1 cellular context compared by ENCODE assay signal in the genomic region with DNA sequence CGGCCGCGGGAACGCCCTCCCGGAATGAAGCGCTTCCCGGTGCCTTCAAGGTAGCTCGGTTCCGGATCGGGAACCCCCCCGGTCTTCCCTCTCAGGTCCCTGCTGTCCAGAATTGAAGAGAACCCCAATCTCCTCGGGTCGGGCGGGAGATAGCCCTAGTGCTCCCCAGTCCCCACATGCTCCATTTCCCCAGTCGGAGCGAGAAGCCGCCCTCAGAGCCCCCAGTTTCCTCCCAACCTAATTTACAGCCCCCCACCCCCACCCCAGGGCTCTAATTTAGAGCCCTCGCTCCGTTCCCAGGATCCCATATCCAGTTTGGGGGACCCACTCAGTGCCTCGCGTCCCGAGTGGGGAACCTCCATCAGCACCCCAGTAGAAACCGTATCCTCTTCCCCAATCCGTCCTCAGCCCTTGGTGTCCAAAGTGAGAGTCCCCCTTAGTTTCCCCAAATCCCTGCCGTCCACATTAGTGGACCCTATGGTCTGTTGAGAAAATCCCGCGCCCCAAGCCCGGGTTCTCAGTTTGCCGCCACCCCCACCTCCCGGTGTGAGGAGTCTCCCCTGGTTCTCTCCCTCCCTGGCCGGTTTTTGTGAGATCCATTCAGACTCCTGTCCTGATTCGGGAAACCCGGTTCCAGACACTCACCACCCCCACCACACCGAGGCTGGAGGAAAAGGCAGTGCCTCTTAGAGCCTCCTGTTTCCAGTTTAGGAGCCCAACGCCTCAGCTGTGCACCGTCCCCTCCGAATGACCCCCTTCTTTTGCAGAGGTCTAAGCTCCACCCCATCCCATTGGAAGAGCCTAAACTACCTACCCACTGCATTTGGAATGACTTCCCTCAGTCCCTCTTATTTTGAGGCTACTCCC.
TF ChIP-seq lines count a peak whose summit lies in the region.

No MANE protein-coding gene starts in this region.

TF ChIP-seq in HepG2, 621 proteins besides CTCF, POLR2A, EP300 and RAD21:
- TF ChIP-seq, protein P1, sequence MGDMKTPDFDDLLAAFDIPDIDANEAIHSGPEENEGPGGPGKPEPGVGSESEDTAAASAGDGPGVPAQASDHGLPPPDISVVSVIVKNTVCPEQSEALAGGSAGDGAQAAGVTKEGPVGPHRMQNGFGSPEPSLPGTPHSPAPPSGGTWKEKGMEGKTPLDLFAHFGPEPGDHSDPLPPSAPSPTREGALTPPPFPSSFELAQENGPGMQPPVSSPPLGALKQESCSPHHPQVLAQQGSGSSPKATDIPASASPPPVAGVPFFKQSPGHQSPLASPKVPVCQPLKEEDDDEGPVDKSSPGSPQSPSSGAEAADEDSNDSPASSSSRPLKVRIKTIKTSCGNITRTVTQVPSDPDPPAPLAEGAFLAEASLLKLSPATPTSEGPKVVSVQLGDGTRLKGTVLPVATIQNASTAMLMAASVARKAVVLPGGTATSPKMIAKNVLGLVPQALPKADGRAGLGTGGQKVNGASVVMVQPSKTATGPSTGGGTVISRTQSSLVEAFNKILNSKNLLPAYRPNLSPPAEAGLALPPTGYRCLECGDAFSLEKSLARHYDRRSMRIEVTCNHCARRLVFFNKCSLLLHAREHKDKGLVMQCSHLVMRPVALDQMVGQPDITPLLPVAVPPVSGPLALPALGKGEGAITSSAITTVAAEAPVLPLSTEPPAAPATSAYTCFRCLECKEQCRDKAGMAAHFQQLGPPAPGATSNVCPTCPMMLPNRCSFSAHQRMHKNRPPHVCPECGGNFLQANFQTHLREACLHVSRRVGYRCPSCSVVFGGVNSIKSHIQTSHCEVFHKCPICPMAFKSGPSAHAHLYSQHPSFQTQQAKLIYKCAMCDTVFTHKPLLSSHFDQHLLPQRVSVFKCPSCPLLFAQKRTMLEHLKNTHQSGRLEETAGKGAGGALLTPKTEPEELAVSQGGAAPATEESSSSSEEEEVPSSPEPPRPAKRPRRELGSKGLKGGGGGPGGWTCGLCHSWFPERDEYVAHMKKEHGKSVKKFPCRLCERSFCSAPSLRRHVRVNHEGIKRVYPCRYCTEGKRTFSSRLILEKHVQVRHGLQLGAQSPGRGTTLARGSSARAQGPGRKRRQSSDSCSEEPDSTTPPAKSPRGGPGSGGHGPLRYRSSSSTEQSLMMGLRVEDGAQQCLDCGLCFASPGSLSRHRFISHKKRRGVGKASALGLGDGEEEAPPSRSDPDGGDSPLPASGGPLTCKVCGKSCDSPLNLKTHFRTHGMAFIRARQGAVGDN (CRISPR knock-in tag; IDR thresholded peaks at IDR 0.05) = no peak
- TF ChIP-seq EZH2 (conservative IDR thresholded peaks at IDR 0.05; ENCODE audit: low read depth, low read length) = peak; percentile 71; the same call in 1 of the 2 replicates
